15 cellular contexts compared by ENCODE assay signal in the genomic region with DNA sequence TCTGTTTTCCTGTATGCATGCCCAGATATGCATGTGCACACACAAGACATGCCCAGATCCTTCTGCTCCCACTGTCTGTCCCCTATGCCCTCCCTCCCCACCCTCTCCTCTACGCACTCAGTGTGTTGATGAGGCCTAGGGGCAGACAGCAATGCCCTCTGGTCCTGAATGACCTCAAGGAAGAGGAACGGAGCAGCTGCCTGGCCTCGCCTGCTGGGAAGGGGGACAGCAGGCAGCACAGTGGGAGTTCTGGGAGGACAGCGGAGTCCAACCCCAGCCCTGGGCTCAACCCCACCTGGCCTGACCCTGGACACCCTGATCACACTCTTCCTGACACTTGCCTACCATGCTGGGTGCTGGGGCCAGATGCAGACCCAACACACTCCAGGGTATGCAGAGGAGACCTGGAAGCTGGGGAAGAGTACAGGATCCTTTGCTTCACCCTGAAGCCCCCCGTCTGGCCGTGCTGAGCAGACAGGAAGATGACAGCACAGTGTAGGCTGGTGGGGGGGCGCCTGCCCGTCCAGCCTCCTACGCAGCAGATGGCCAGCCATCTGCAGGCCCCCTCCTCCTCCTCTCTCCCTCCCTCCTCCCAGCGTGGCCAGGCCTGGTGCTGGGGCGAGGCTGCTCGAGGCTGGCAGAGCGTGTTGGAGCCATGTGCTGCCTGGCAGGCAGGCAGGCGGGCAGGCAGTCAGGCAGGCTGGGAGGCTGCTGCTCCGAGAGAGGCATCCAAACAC.
A peak's percentile ranks its signal among the peaks of the same experiment; 100 is the strongest.
DNase-seq lines count a peak whose midpoint lies in the region; ATAC-seq, FAIRE-seq and TF ChIP-seq lines count a peak whose summit lies in the region.
"Had no signal": no experiment of that assay in that cellular context is flagged by ENCODE, and none has a peak within 500 bp of the region (broad histone marks: within the 10 kb centered on the region; RNA-seq: fewer than 3 reads in every experiment).

No MANE protein-coding gene starts in this region.

- TF ChIP-seq RAD21 in H1 (IDR thresholded peaks at IDR 0.05 in 1 of 2, conservative IDR thresholded peaks at IDR 0.05 in 1 of 2; ENCODE audit: low read depth in 2 of 2, low read length in 2 of 2) = no peak

- H2AK5ac ChIP-seq in H1 (ENCODE audit: low read depth, low read length) = no peak overlapping the region

- H3K27ac Mint-ChIP-seq in stimulated activated naive CD8-positive, alpha-beta T cell treated with anti-CD3 and anti-CD28 coated beads, Interleukin-15, amount 100 ng/mL, for 72 hours = no peak overlapping the region
- no peak overlapping the region for H3K27ac Mint-ChIP-seq in WTC11
- H3K27ac Mint-ChIP-seq: progenitor cell of endocrine pancreas had no signal

- H3K36me3 ChIP-seq in H1 (ENCODE audit: control insufficient read depth in 2 of 4, insufficient read depth in 4 of 4, low read length in 3 of 4) = no peaks in the 10 kb centered on the region
- H3K36me3 ChIP-seq in prostate gland = no peaks in the 10 kb centered on the region
- no peaks in the 10 kb centered on the region for H3K36me3 ChIP-seq in Peyer's patch
- H3K36me3 ChIP-seq: lower lobe of right lung had no signal

- no peak overlapping the region for H2BK15ac ChIP-seq in H1 (ENCODE audit: low read length)

- no peak overlapping the region for H3K56ac ChIP-seq in H1 (replicated peaks; ENCODE audit: insufficient read length, low read depth, low read length)

- no peak overlapping the region for H2AFZ ChIP-seq in H1 (ENCODE audit: low read length)

- H2BK120ac ChIP-seq in H1 (replicated peaks; ENCODE audit: low read depth, low read length) = no peak overlapping the region

- FAIRE-seq in H1 (lab: Jason Lieb, UNC) = no peak
- FAIRE-seq: A204.1 had no signal

- no peak for TF ChIP-seq CTCF in H1 (IDR thresholded peaks at IDR 0.05; ENCODE audit: control extremely low read depth in 1 of 3, insufficient read depth in 1 of 3, low read depth in 1 of 3, low read length in 3 of 3)
- TF ChIP-seq CTCF in prostate gland (IDR thresholded peaks at IDR 0.05) = no peak
- no peak for TF ChIP-seq CTCF in WTC11 (IDR thresholded peaks at IDR 0.05)
- no peak for TF ChIP-seq CTCF in Peyer's patch (IDR thresholded peaks at IDR 0.05)

- no peak overlapping the region for H4K5ac ChIP-seq in H1 (ENCODE audit: insufficient read length, low read depth, low read length)

- WGBS in H1 (ENCODE audit: extremely low coverage in 1 of 2, insufficient coverage in 1 of 2, insufficient read length in 1 of 2, insufficient replicate concordance in 2 of 2, low coverage in 1 of 2, low lambda C conversion rate in 2 of 2, missing lambda C conversion rate in 1 of 2), 2 experiments = 85% methylated on average over 12 of the region's 15 CpGs; no CpG with 5 or more reads in 1 of the 2 experiments
- WGBS in prostate gland = 41% methylated on average over 15 of the region's 15 CpGs

- H3K79me2 ChIP-seq in H1 (ENCODE audit: control insufficient read depth in 1 of 2, insufficient read depth in 2 of 2, low read length in 2 of 2) = no peaks in the 10 kb centered on the region

- no peaks in the 10 kb centered on the region; the same call in 1 of the 2 replicates for H3K79me1 ChIP-seq in H1 (ENCODE audit: low read depth, low read length)

- TF ChIP-seq POLR2A in H1 (IDR thresholded peaks at IDR 0.05; ENCODE audit: control extremely low read depth in 1 of 2, low read depth in 2 of 2, low read length in 2 of 2) = no peak
- TF ChIP-seq POLR2A in prostate gland (IDR thresholded peaks at IDR 0.05) = no peak
- TF ChIP-seq POLR2A in Peyer's patch (IDR thresholded peaks at IDR 0.05) = no peak

- no peak overlapping the region for H2BK20ac ChIP-seq in H1 (ENCODE audit: low read length)

- H4K8ac ChIP-seq in H1 (ENCODE audit: extremely low read depth, insufficient read depth, low read length) = no peak overlapping the region

- POLR2A ChIA-PET in H1 (lab: Charles Lee; ENCODE audit: partially characterized antibody) = no interaction called here
- POLR2A ChIA-PET in WTC11 (lab: Charles Lee) = no interaction called here

- H3K27ac ChIP-seq in H1 (ENCODE audit: low read depth, low read length) = no peak overlapping the region
- peak overlapping the region in 1 of 2 donors; percentile 60 for H3K27ac ChIP-seq in prostate gland
- no peak overlapping the region for H3K27ac ChIP-seq in Peyer's patch
- H3K27ac ChIP-seq: lower lobe of right lung had no signal

- no peak overlapping the region for H3K4me3 Mint-ChIP-seq in stimulated activated naive CD8-positive, alpha-beta T cell treated with anti-CD3 and anti-CD28 coated beads, Interleukin-15, amount 100 ng/mL, for 72 hours
- H3K4me3 Mint-ChIP-seq in WTC11 = no peak overlapping the region

- no peak overlapping the region for H4K91ac ChIP-seq in H1 (replicated peaks; ENCODE audit: insufficient read length, low read length)

- peak; percentile 5 for ATAC-seq in stimulated activated naive CD8-positive, alpha-beta T cell treated with anti-CD3 and anti-CD28 coated beads, Interleukin-15, Interleukin-2, amounts not matched to agents 100 U/mL and 50 U/mL, for 24 hours
- no peak for ATAC-seq in stimulated activated naive CD8-positive, alpha-beta T cell treated with anti-CD3 and anti-CD28 coated beads, Interleukin-15, amount 100 ng/mL, for 72 hours
- ATAC-seq in WTC11 = no peak
- ATAC-seq: lower lobe of right lung had no signal

- no peak overlapping the region for H3K18ac ChIP-seq in H1 (ENCODE audit: extremely low read depth, low read length)

- DNase-seq in stimulated activated naive CD8-positive, alpha-beta T cell treated with anti-CD3 and anti-CD28 coated beads, Interleukin-15, Interleukin-2, amounts not matched to agents 100 U/mL and 50 U/mL, for 24 hours = no peak
- no peak for DNase-seq in stimulated activated naive CD8-positive, alpha-beta T cell treated with anti-CD3 and anti-CD28 coated beads, Interleukin-15, amount 100 ng/mL, for 72 hours
- DNase-seq in H1 (ENCODE audit: low read depth in 1 of 2, low spot score in 2 of 2) = no peak
- DNase-seq in nucleus accumbens (lab: John Stamatoyannopoulos, UW) = peak in 53 of 56 donors; percentile 27 to 93 (median 81)
- DNase-seq in prostate gland (ENCODE audit: low spot score) = no peak
- DNase-seq in WTC11 (ENCODE audit: low spot score) = no peak
- DNase-seq in Peyer's patch = no peak
- DNase-seq in AG20443 (ENCODE audit: low spot score) = no peak
- DNase-seq: H7; lower lobe of right lung; MM.1S; SIG-M5; stimulated activated CD4-positive, alpha-beta T cell treated with anti-CD3 and anti-CD28 coated beads, Interleukin-4, amount 100 ng/mL, for 4 hours had no signal

- no peak overlapping the region for H3K9ac ChIP-seq in H1 (replicated peaks in 1 of 4; ENCODE audit: extremely low read depth in 1 of 4, low read depth in 3 of 4, low read length in 3 of 4)

- H3K4me1 ChIP-seq in H1 (replicated peaks in 1 of 4; ENCODE audit: control insufficient read depth in 3 of 4, insufficient read depth in 4 of 4, low read length in 3 of 4) (no peaks in the 10 kb centered on the region; a peak in 2 of 7 replicates), prostate gland (replicated peaks) (peaks cover 3% of the 10 kb centered on the region), Peyer's patch (peaks cover 0 to 7% (median 0%) of the 10 kb centered on the region in 4 donors)

- H3K9me3 Mint-ChIP-seq in stimulated activated naive CD8-positive, alpha-beta T cell treated with anti-CD3 and anti-CD28 coated beads, Interleukin-15, amount 100 ng/mL, for 72 hours = no peaks in the 10 kb centered on the region
- peaks cover 4% of the 10 kb centered on the region for H3K9me3 Mint-ChIP-seq in WTC11

- no peak overlapping the region for H3K23ac ChIP-seq in H1 (ENCODE audit: insufficient read length)

- peaks cover 0 to 7% of the 10 kb centered on the region in 2 experiments; a peak in 2 of 4 replicates for H3K9me3 ChIP-seq in H1 (ENCODE audit: insufficient read depth in 2 of 2, low read depth in 1 of 2, low read length in 1 of 2)
- H3K9me3 ChIP-seq in prostate gland = no peaks in the 10 kb centered on the region
- no peaks in the 10 kb centered on the region for H3K9me3 ChIP-seq in Peyer's patch
- H3K9me3 ChIP-seq: lower lobe of right lung had no signal

- H3K23me2 ChIP-seq in H1 (ENCODE audit: low read depth, low read length) = peaks cover 11% of the 10 kb centered on the region; the same call in 1 of the 2 replicates

- TF ChIP-seq EP300 in H1 (IDR thresholded peaks at IDR 0.05; ENCODE audit: borderline replicate concordance in 1 of 2, low read depth in 2 of 2, low read length in 2 of 2) = no peak

- intact Hi-C loops in prostate gland (cut with DNase I) = no loop called here

- H3K4me3 ChIP-seq in H1 (ENCODE audit: extremely low read depth in 1 of 4, insufficient read depth in 2 of 4, low read depth in 3 of 4, low read length in 4 of 4) (no peak overlapping the region), prostate gland (no peak overlapping the region), Peyer's patch (no peak overlapping the region)
- H3K4me3 ChIP-seq: lower lobe of right lung had no signal

- peaks cover 0 to 6% of the 10 kb centered on the region in 2 experiments for H4K20me1 ChIP-seq in H1 (replicated peaks in 1 of 2; ENCODE audit: control insufficient read depth in 1 of 2, insufficient read depth in 2 of 2, low read length in 2 of 2)

- 0 out of 2 replicates have a peak overlapping the region, but pooled peaks have one; percentile 29 for H2BK5ac ChIP-seq in H1 (ENCODE audit: low read depth, low read length)

- CTCF ChIA-PET in H1 (lab: Charles Lee; ENCODE audit: partially characterized antibody) = no interaction called here
- CTCF ChIA-PET in WTC11 (lab: Charles Lee) = no interaction called here

- H3K27me3 ChIP-seq in H1 (replicated peaks in 1 of 4; ENCODE audit: control insufficient read depth in 3 of 4, extremely low read depth in 1 of 4, insufficient read depth in 3 of 4, low read length in 3 of 4) (no peaks in the 10 kb centered on the region; a peak in 1 of 7 replicates), prostate gland (replicated peaks; ENCODE audit: insufficient read depth) (no peaks in the 10 kb centered on the region), Peyer's patch (no peaks in the 10 kb centered on the region)

- no peaks in the 10 kb centered on the region for H3K36me3 Mint-ChIP-seq in WTC11

- peaks cover under 1% of the 10 kb centered on the region for H3K27me3 Mint-ChIP-seq in stimulated activated naive CD8-positive, alpha-beta T cell treated with anti-CD3 and anti-CD28 coated beads, Interleukin-15, amount 100 ng/mL, for 72 hours
- no peaks in the 10 kb centered on the region for H3K27me3 Mint-ChIP-seq in WTC11 (ENCODE audit: low read depth)

- H3K14ac ChIP-seq in H1 (ENCODE audit: insufficient read length) = no peak overlapping the region

- H2BK12ac ChIP-seq in H1 (ENCODE audit: low read depth, low read length) = no peak overlapping the region

- no peak overlapping the region for H3K4ac ChIP-seq in H1 (replicated peaks; ENCODE audit: insufficient read length, low read depth, low read length)

- H3K4me2 ChIP-seq in H1 (ENCODE audit: insufficient read depth in 1 of 2, low read depth in 2 of 2, low read length in 2 of 2) = no peak overlapping the region

- H3K4me1 Mint-ChIP-seq in stimulated activated naive CD8-positive, alpha-beta T cell treated with anti-CD3 and anti-CD28 coated beads, Interleukin-15, amount 100 ng/mL, for 72 hours = peaks cover 6% of the 10 kb centered on the region
- no peaks in the 10 kb centered on the region for H3K4me1 Mint-ChIP-seq in WTC11

TF ChIP-seq in H1, 55 proteins besides CTCF, POLR2A, EP300 and RAD21 (continues in another document):
- TF ChIP-seq BACH1 (IDR thresholded peaks at IDR 0.05; ENCODE audit: low read length) = no peak

Comparison
In these comparisons a context has a peak if more than half of its experiments do, and no peak if none do; other contexts are left out.
1. DNase-seq: peak in nucleus accumbens (53 of 56); none in stimulated activated naive CD8-positive, alpha-beta T cell treated with anti-CD3 and anti-CD28 coated beads, Interleukin-15, Interleukin-2, amounts not matched to agents 100 U/mL and 50 U/mL, for 24 hours (single experiment), stimulated activated naive CD8-positive, alpha-beta T cell treated with anti-CD3 and anti-CD28 coated beads, Interleukin-15, amount 100 ng/mL, for 72 hours (0 of 2), H1 (0 of 2), prostate gland (single experiment), WTC11 (single experiment), Peyer's patch (0 of 3) and AG20443 (single experiment).